In the genomic region with DNA sequence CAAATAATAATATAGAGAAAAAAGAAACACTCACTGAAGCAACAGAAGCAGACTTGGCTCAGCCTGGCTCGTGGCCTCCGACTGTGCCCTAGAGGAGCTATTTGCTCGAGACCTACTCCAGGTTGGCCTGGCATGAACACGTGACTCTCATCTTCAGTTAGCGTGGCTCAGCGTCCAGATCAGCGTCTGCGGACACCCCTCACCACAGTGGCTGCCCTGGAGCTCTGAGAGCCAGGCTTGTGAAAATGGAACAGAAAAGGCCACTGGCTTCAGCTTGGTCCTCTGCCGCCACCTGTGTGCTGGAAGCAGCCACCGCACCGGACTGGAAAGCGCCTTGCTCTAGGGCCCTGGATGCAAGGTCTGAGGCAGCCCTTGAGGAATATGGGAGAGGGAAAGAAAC, we compare ENCODE assay signal across 8 cellular contexts.
DNase-seq lines count a peak whose midpoint lies in the region; ATAC-seq and TF ChIP-seq lines count a peak whose summit lies in the region.

No MANE protein-coding gene starts in this region.

- TF ChIP-seq EP300 in suprapubic skin (IDR thresholded peaks at IDR 0.05) = no peak

- H3K27ac ChIP-seq in GM23248 (no peak overlapping the region), suprapubic skin (no peak overlapping the region)

- H3K9me2 ChIP-seq in GM23248 (ENCODE audit: insufficient read depth) = no peaks in the 10 kb centered on the region

- H3K36me3 ChIP-seq in GM23248 (ENCODE audit: low read depth) (no peaks in the 10 kb centered on the region), suprapubic skin (no peaks in the 10 kb centered on the region)

- DNase-seq in ELR (ENCODE audit: low read depth) (peak; percentile 10), GM23248 (peak; percentile 5), RKO (ENCODE audit: low spot score) (peak; percentile 18), left colon (peak in 1 of 2 donors; percentile 28), suprapubic skin (ENCODE audit: low spot score in 2 of 2) (no peak), superior temporal gyrus (ENCODE audit: extremely low spot score) (no peak)
- DNase-seq in stimulated activated CD4-positive, alpha-beta T cell treated with anti-CD3 and anti-CD28 coated beads, Interleukin-1b, Interleukin-23, amount 100 ng/mL, for 48 hours = no peak

- no peak overlapping the region for H2AFZ ChIP-seq in GM23248

- H3K27me3 Mint-ChIP-seq in activated T-helper 17 cell treated with anti-CD3 and anti-CD28 coated beads, Interleukin-2, amount 50 U/mL, for 72 hours = no peaks in the 10 kb centered on the region

- no peaks in the 10 kb centered on the region for H3K4me1 Mint-ChIP-seq in activated T-helper 17 cell treated with anti-CD3 and anti-CD28 coated beads, Interleukin-2, amount 50 U/mL, for 72 hours

- peaks cover 32% of the 10 kb centered on the region for H3K9me3 Mint-ChIP-seq in activated T-helper 17 cell treated with anti-CD3 and anti-CD28 coated beads, Interleukin-2, amount 50 U/mL, for 72 hours

- H3K9me3 ChIP-seq in GM23248 (ENCODE audit: low read depth) (no peaks in the 10 kb centered on the region), suprapubic skin (no peaks in the 10 kb centered on the region)

- in situ Hi-C loops in GM23248 (cut with MboI) = no loop called here

- H3K27ac Mint-ChIP-seq in activated T-helper 17 cell treated with anti-CD3 and anti-CD28 coated beads, Interleukin-2, amount 50 U/mL, for 72 hours = no peak overlapping the region

- H3K36me3 Mint-ChIP-seq in activated T-helper 17 cell treated with anti-CD3 and anti-CD28 coated beads, Interleukin-2, amount 50 U/mL, for 72 hours (ENCODE audit: low read depth) = no peaks in the 10 kb centered on the region

- no peaks in the 10 kb centered on the region for H4K20me1 ChIP-seq in GM23248 (ENCODE audit: insufficient read depth)

- TF ChIP-seq POLR2A in suprapubic skin (IDR thresholded peaks at IDR 0.05) = no peak

- H3K79me2 ChIP-seq in GM23248 (ENCODE audit: insufficient read depth) = no peaks in the 10 kb centered on the region

- intact Hi-C loops in left colon (cut with DNase I, micrococcal nuclease) = no loop called here

- H3K4me1 ChIP-seq in GM23248 (ENCODE audit: insufficient read depth) (no peaks in the 10 kb centered on the region), suprapubic skin (no peaks in the 10 kb centered on the region)

- 29 to 40% methylated on average over 12 of the region's 12 CpGs for WGBS in GM23248 (ENCODE audit: low coverage in 1 of 2, low lambda C conversion rate in 2 of 2, missing lambda C conversion rate in 2 of 2), 2 experiments
- 62% methylated on average over 12 of the region's 12 CpGs for WGBS in suprapubic skin

- H3K4me3 ChIP-seq in GM23248 = no peak overlapping the region
- no peak overlapping the region for H3K4me3 ChIP-seq in suprapubic skin

- no peak overlapping the region for H3K4me2 ChIP-seq in GM23248 (ENCODE audit: unreplicated experiment)

- H3K9ac ChIP-seq in GM23248 = no peak overlapping the region

- no peaks in the 10 kb centered on the region for H3F3A ChIP-seq in GM23248 (ENCODE audit: insufficient read depth)

- H3K27me3 ChIP-seq in GM23248 (replicated peaks; ENCODE audit: insufficient read depth) (no peaks in the 10 kb centered on the region), suprapubic skin (no peaks in the 10 kb centered on the region)

- no peak for TF ChIP-seq CTCF in suprapubic skin (IDR thresholded peaks at IDR 0.05)

- peak; percentile 54 for ATAC-seq in left colon
- no peak for ATAC-seq in activated T-helper 17 cell treated with anti-CD3 and anti-CD28 coated beads, Interleukin-2, amount 50 U/mL, for 72 hours (replicated peaks)

- H3K4me3 Mint-ChIP-seq in activated T-helper 17 cell treated with anti-CD3 and anti-CD28 coated beads, Interleukin-2, amount 50 U/mL, for 72 hours = no peak overlapping the region

Comparison
In these comparisons a context has a peak if more than half of its experiments do, and no peak if none do; other contexts are left out.
1. DNase-seq: peak in ELR (single experiment), GM23248 (single experiment) and RKO (single experiment); none in suprapubic skin (0 of 2), superior temporal gyrus (single experiment) and stimulated activated CD4-positive, alpha-beta T cell treated with anti-CD3 and anti-CD28 coated beads, Interleukin-1b, Interleukin-23, amount 100 ng/mL, for 48 hours (single experiment).